18 cellular contexts compared by ENCODE assay signal in the genomic region with DNA sequence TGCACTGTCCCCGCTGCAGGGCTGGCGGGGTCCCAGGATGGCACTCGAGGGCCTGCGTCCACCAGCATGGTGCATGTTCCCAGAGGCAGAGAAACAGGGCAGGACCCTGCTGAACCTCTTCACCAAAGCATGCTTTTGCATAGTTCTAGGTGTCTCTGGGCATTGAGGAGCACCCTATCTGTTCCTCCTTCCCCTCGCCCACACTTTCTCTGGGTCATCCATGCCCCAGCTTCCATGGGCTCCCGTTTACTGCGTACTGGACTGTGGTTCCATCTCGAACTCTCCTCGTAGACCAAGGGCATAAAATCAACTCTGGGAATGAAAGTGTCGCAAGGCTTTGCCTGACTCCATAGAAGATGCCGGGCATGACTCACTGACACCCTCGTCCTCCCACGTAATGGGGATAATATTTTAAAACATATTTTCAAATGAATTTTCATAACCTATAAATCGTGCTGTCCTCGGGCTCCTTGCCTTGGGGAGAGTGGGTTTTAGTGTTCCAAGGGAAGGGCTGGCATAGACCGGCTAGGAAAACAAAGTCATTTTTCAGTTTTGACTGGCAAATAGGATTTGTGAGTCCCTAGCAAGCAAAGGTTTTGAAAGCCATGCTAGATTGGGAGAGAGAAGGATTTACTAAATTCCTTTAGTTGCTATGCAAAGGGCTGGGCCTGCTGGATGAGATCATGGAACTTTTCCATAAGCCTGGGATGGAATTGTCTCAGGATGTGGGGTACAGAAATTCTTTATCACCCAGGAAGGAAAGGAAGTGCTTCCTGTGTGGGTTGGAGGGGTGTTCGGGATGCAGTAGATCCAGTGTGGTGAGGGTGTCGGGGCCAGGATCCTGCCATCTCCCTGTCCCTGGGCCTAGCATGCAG.
"Had no signal": no experiment of that assay in that cellular context is flagged by ENCODE, and none has a peak within 500 bp of the region (broad histone marks: within the 10 kb centered on the region; RNA-seq: fewer than 3 reads in every experiment).

No MANE protein-coding gene starts in this region.

- H3K27ac ChIP-seq: adrenal gland, foreskin keratinocyte, ovary, psoas muscle had no signal

- H3K4me3 Mint-ChIP-seq: activated CD4-positive, alpha-beta T cell treated with anti-CD3 and anti-CD28 coated beads, Interleukin-2, amount 10 ng/mL, durations not matched to agents 7 days and 5 days; activated T-cell treated with anti-CD3 and anti-CD28 coated beads, Interleukin-2, amount 50 U/mL, for 72 hours; neural crest cell; stimulated activated memory B cell treated with anti-CD40 and anti-IgM and Interleukin-4, amounts not matched to agents 10 μg/mL and 1 μg/mL and 100 μg/mL, for 72 hours; T-helper 1 cell treated with Interleukin-12 subunit alpha and Interleukin-12 subunit beta and Interleukin-4 antibody, amounts not matched to agents 30 μg/mL and 1 μg/mL, for 36 hours had no signal

- DNase-seq: activated CD4-positive, alpha-beta T cell treated with anti-CD3 and anti-CD28 coated beads, Interleukin-2, amount 10 ng/mL, durations not matched to agents 7 days and 5 days; activated effector memory CD4-positive, alpha-beta T cell treated with anti-CD3 and anti-CD28 coated beads, Interleukin-2, amount 50 U/mL, for 16 hours; activated T-cell treated with anti-CD3 and anti-CD28 coated beads, Interleukin-2, amount 50 U/mL, for 72 hours; adrenal gland; dermis blood vessel endothelial cell; effector memory CD4-positive, alpha-beta T cell; foreskin keratinocyte; kidney; ovary; psoas muscle; stimulated activated CD4-positive, alpha-beta T cell treated with anti-CD3 and anti-CD28 coated beads, Interleukin-4, amount 100 ng/mL, for 4 hours had no signal

- H3K9me3 ChIP-seq: adrenal gland, ovary, psoas muscle had no signal

- H3K27me3 Mint-ChIP-seq: activated CD4-positive, alpha-beta T cell treated with anti-CD3 and anti-CD28 coated beads, Interleukin-2, amount 10 ng/mL, durations not matched to agents 7 days and 5 days; stimulated activated memory B cell treated with anti-CD40 and anti-IgM and Interleukin-4, amounts not matched to agents 10 μg/mL and 1 μg/mL and 100 μg/mL, for 72 hours had no signal

- H3K9me3 Mint-ChIP-seq: activated CD4-positive, alpha-beta T cell treated with anti-CD3 and anti-CD28 coated beads, Interleukin-2, amount 10 ng/mL, durations not matched to agents 7 days and 5 days; activated naive CD4-positive, alpha-beta T cell treated with anti-CD3 and anti-CD28 coated beads, Interleukin-2, amount 50 U/mL, for 72 hours; activated T-cell treated with anti-CD3 and anti-CD28 coated beads, Interleukin-2, amount 50 U/mL, for 72 hours; neural crest cell; T-helper 1 cell treated with Interleukin-12 subunit alpha and Interleukin-12 subunit beta and Interleukin-4 antibody, amounts not matched to agents 30 μg/mL and 1 μg/mL, for 36 hours had no signal

- H3K4me3 ChIP-seq: adrenal gland, lung, ovary, psoas muscle had no signal

- H3K36me3 ChIP-seq: adrenal gland, ovary had no signal

- H3K4me1 ChIP-seq: adrenal gland, foreskin keratinocyte, psoas muscle had no signal

- ATAC-seq: activated naive CD4-positive, alpha-beta T cell treated with anti-CD3 and anti-CD28 coated beads, Interleukin-2, amount 50 U/mL, for 72 hours; activated T-cell treated with anti-CD3 and anti-CD28 coated beads, Interleukin-2, amount 50 U/mL, for 72 hours; foreskin keratinocyte; left lobe of liver; psoas muscle; sciatic nerve; stimulated activated memory B cell treated with anti-CD40 and anti-IgM and Interleukin-4, amounts not matched to agents 10 μg/mL and 1 μg/mL and 100 μg/mL, for 72 hours had no signal

- H3K36me3 Mint-ChIP-seq: activated naive CD4-positive, alpha-beta T cell treated with anti-CD3 and anti-CD28 coated beads, Interleukin-2, amount 50 U/mL, for 72 hours; stimulated activated memory B cell treated with anti-CD40 and anti-IgM and Interleukin-4, amounts not matched to agents 10 μg/mL and 1 μg/mL and 100 μg/mL, for 72 hours had no signal

- H3K4me1 Mint-ChIP-seq: activated CD4-positive, alpha-beta T cell treated with anti-CD3 and anti-CD28 coated beads, Interleukin-2, amount 10 ng/mL, durations not matched to agents 7 days and 5 days; stimulated activated memory B cell treated with anti-CD40 and anti-IgM and Interleukin-4, amounts not matched to agents 10 μg/mL and 1 μg/mL and 100 μg/mL, for 72 hours had no signal

- H3K27me3 ChIP-seq: adrenal gland, foreskin keratinocyte, ovary had no signal

- H3K27ac Mint-ChIP-seq: activated CD4-positive, alpha-beta T cell treated with anti-CD3 and anti-CD28 coated beads, Interleukin-2, amount 10 ng/mL, durations not matched to agents 7 days and 5 days; activated naive CD4-positive, alpha-beta T cell treated with anti-CD3 and anti-CD28 coated beads, Interleukin-2, amount 50 U/mL, for 72 hours; activated T-cell treated with anti-CD3 and anti-CD28 coated beads, Interleukin-2, amount 50 U/mL, for 72 hours; stimulated activated memory B cell treated with anti-CD40 and anti-IgM and Interleukin-4, amounts not matched to agents 10 μg/mL and 1 μg/mL and 100 μg/mL, for 72 hours; T-helper 1 cell treated with Interleukin-12 subunit alpha and Interleukin-12 subunit beta and Interleukin-4 antibody, amounts not matched to agents 30 μg/mL and 1 μg/mL, for 36 hours had no signal
